In genomic region chr11:88292156-88292844, GRCh38 we compare ENCODE assay signal across 12 cellular contexts. TPM values are rescaled to one million over a fixed set of nuclear protein-coding genes. Genes with fewer than 3 reads are reported as not detected.
DNase-seq lines count a peak whose midpoint lies in the region; ATAC-seq, FAIRE-seq and TF ChIP-seq lines count a peak whose summit lies in the region.
"Had no signal": no experiment of that assay in that cellular context is flagged by ENCODE, and none has a peak within 500 bp of the region (broad histone marks: within the 10 kb centered on the region; RNA-seq: fewer than 3 reads in every experiment).

No MANE protein-coding gene starts in this region.

- H3K36me3 ChIP-seq in K562 (ENCODE audit: control insufficient read depth, insufficient read depth, low read length) (peaks cover 91% of the 10 kb centered on the region), upper lobe of left lung (peaks cover 0 to 13% (median 0%) of the 10 kb centered on the region in 4 donors)

- H3K4me3 Mint-ChIP-seq in mesothelial cell of epicardium = no peak overlapping the region
- H3K4me3 Mint-ChIP-seq in T-helper 2 cell treated with Interferon-gamma antibody and Interleukin-4, amounts not matched to agents 5 μg/mL and 100 μg/mL, for 36 hours = no peak overlapping the region
- H3K4me3 Mint-ChIP-seq: activated naive CD8-positive, alpha-beta T cell treated with anti-CD3 and anti-CD28 coated beads, Interleukin-2, amount 50 U/mL, for 24 hours had no signal

- FAIRE-seq in K562 (lab: Jason Lieb, UNC) = no peak
- FAIRE-seq: G401.6 had no signal

- H2AFZ ChIP-seq in K562 (ENCODE audit: low read depth, low read length) = no peak overlapping the region

- H3K27ac ChIP-seq in K562 (ENCODE audit: extremely low read depth, low read depth, low read length) = no peak overlapping the region
- no peak overlapping the region for H3K27ac ChIP-seq in upper lobe of left lung

- intact Hi-C loops in K562 (cut with micrococcal nuclease) = no loop called here

- TF ChIP-seq EP300 in K562 (IDR thresholded peaks at IDR 0.05; ENCODE audit: low read length) (no peak), upper lobe of left lung (IDR thresholded peaks at IDR 0.05) (no peak)

- ATAC-seq in K562 (no peak), GM19467 (IDR thresholded peaks at IDR 0.05; ENCODE audit: unreplicated experiment) (no peak), upper lobe of left lung (ENCODE audit: low FRiP score in 2 of 2) (no peak)
- ATAC-seq: activated naive CD8-positive, alpha-beta T cell treated with anti-CD3 and anti-CD28 coated beads, Interleukin-2, amount 50 U/mL, for 24 hours had no signal

- peak overlapping the region; percentile 72 for H3K27ac Mint-ChIP-seq in mesothelial cell of epicardium
- H3K27ac Mint-ChIP-seq in T-helper 2 cell treated with Interferon-gamma antibody and Interleukin-4, amounts not matched to agents 5 μg/mL and 100 μg/mL, for 36 hours = no peak overlapping the region
- H3K27ac Mint-ChIP-seq: activated naive CD8-positive, alpha-beta T cell treated with anti-CD3 and anti-CD28 coated beads, Interleukin-2, amount 50 U/mL, for 24 hours had no signal

- POLR2A ChIA-PET in K562 (lab: Yijun Ruan, JAX) = no interaction called here

- no TSS peak for BruUV-seq in K562 (replicated peaks; lab: Mats Ljungman, UMichigan)

- H3K4me1 Mint-ChIP-seq in mesothelial cell of epicardium = peaks cover 31% of the 10 kb centered on the region
- H3K4me1 Mint-ChIP-seq in T-helper 2 cell treated with Interferon-gamma antibody and Interleukin-4, amounts not matched to agents 5 μg/mL and 100 μg/mL, for 36 hours (ENCODE audit: low read depth) = peaks cover 5% of the 10 kb centered on the region

- H3K36me3 Mint-ChIP-seq in mesothelial cell of epicardium = peaks cover 59% of the 10 kb centered on the region
- H3K36me3 Mint-ChIP-seq in T-helper 2 cell treated with Interferon-gamma antibody and Interleukin-4, amounts not matched to agents 5 μg/mL and 100 μg/mL, for 36 hours (ENCODE audit: low read depth) = peaks cover 75% of the 10 kb centered on the region

- H3K4me3 ChIP-seq in K562 = no peak overlapping the region
- no peak overlapping the region for H3K4me3 ChIP-seq in upper lobe of left lung

- H4K20me1 ChIP-seq in K562 (replicated peaks; ENCODE audit: control insufficient read depth, insufficient read depth, low read length) = no peaks in the 10 kb centered on the region

- H3K9me1 ChIP-seq in K562 (ENCODE audit: control insufficient read depth, insufficient read depth, low read length) = no peaks in the 10 kb centered on the region

- H3K4me1 ChIP-seq in K562 (replicated peaks in 1 of 2; ENCODE audit: control insufficient read depth in 2 of 2, insufficient read depth in 2 of 2, low read length in 2 of 2) (no peaks in the 10 kb centered on the region), upper lobe of left lung (peaks cover under 1 to 8% (median 3%) of the 10 kb centered on the region in 4 donors)

- no peak for TF ChIP-seq RAD21 in K562 (CRISPR knock-in tag; conservative IDR thresholded peaks at IDR 0.05 in 1 of 2, IDR thresholded peaks at IDR 0.05 in 1 of 2)

- no peak for TF ChIP-seq CTCF in K562 (IDR thresholded peaks at IDR 0.05 in 2 of 3, conservative IDR thresholded peaks at IDR 0.05 in 1 of 3; ENCODE audit: insufficient read depth in 2 of 3, low read depth in 1 of 3, low read length in 3 of 3)
- no peak for TF ChIP-seq CTCF in mesothelial cell of epicardium (IDR thresholded peaks at IDR 0.05; ENCODE audit: unreplicated experiment)
- no peak for TF ChIP-seq CTCF in upper lobe of left lung (IDR thresholded peaks at IDR 0.05)

- H3K27me3 ChIP-seq in K562 (ENCODE audit: control insufficient read depth in 2 of 2, insufficient read depth in 2 of 2, low read length in 2 of 2) (no peaks in the 10 kb centered on the region), upper lobe of left lung (no peaks in the 10 kb centered on the region)

- in situ Hi-C loops in K562 (cut with MboI) = no loop called here

- no peaks in the 10 kb centered on the region for H3K27me3 Mint-ChIP-seq in mesothelial cell of epicardium (ENCODE audit: low read depth)
- H3K27me3 Mint-ChIP-seq in T-helper 2 cell treated with Interferon-gamma antibody and Interleukin-4, amounts not matched to agents 5 μg/mL and 100 μg/mL, for 36 hours (ENCODE audit: low read depth) = no peaks in the 10 kb centered on the region
- H3K27me3 Mint-ChIP-seq: activated naive CD8-positive, alpha-beta T cell treated with anti-CD3 and anti-CD28 coated beads, Interleukin-2, amount 50 U/mL, for 24 hours had no signal

- CTCF ChIA-PET in K562 (lab: Yijun Ruan, JAX; ENCODE audit: low intra/inter-chr PET ratio) = no interaction called here

- no peaks in the 10 kb centered on the region for H3K79me2 ChIP-seq in K562 (ENCODE audit: control insufficient read depth, insufficient read depth, low read length)

- peaks cover 6% of the 10 kb centered on the region for H3K9me3 Mint-ChIP-seq in mesothelial cell of epicardium
- no peaks in the 10 kb centered on the region for H3K9me3 Mint-ChIP-seq in T-helper 2 cell treated with Interferon-gamma antibody and Interleukin-4, amounts not matched to agents 5 μg/mL and 100 μg/mL, for 36 hours

- DNase-seq in DMS 273 treated with DMSO at 0.1 percent for 48 hours (lab: John Stamatoyannopoulos, UW) (peak; percentile 12), NCI-H1694 treated with DMSO at 0.1 percent for 48 hours (lab: John Stamatoyannopoulos, UW) (peak; percentile 17), K562 (ENCODE audit: extremely low read depth in 1 of 4, low spot score in 3 of 4) (no peak), mesothelial cell of epicardium (ENCODE audit: low spot score in 2 of 2, unreplicated experiment in 2 of 2) (no peak), upper lobe of left lung (no peak)
- no peak for DNase-seq in T-helper 2 cell treated with Interferon-gamma antibody and Interleukin-4, amounts not matched to agents 5 μg/mL and 100 μg/mL, for 36 hours (ENCODE audit: low spot score)
- DNase-seq in stimulated activated CD4-positive, alpha-beta T cell treated with anti-CD3 and anti-CD28 coated beads, Interleukin-4, amount 100 ng/mL, for 4 hours = no peak
- DNase-seq: activated CD4-positive, alpha-beta T cell treated with anti-CD3 and anti-CD28 coated beads for 1 hour; activated naive CD8-positive, alpha-beta T cell treated with anti-CD3 and anti-CD28 coated beads, Interleukin-2, amount 50 U/mL, for 24 hours; glutamatergic neuron had no signal

- H3K9me3 ChIP-seq in K562 (replicated peaks; ENCODE audit: control insufficient read depth, insufficient read depth, low read depth, low read length) (no peaks in the 10 kb centered on the region), upper lobe of left lung (no peaks in the 10 kb centered on the region)

- no peak overlapping the region for H3K9ac ChIP-seq in K562 (ENCODE audit: insufficient read depth in 1 of 2, low read depth in 2 of 2, low read length in 2 of 2)

- TF ChIP-seq POLR2A in K562 (conservative IDR thresholded peaks at IDR 0.05) (no peak), upper lobe of left lung (IDR thresholded peaks at IDR 0.05) (no peak)

- WGBS in K562 (ENCODE audit: insufficient coverage, low coverage, missing lambda C conversion rate) = 87% methylated on average over 3 of the region's 3 CpGs
- WGBS in upper lobe of left lung, 2 donors = 41 to 44% methylated on average over 3 of the region's 3 CpGs

- H3K4me2 ChIP-seq in K562 (ENCODE audit: insufficient read depth, low read length) = no peak overlapping the region

TF ChIP-seq in K562, 482 proteins besides CTCF, POLR2A, EP300 and RAD21:
- TF ChIP-seq BCL6 (CRISPR knock-in tag; IDR thresholded peaks at IDR 0.05) (no peak), NFIC (IDR thresholded peaks at IDR 0.05) (peak; percentile 67)

RNA-seq across cellular contexts. Expression of gene CTSC, which starts 45.2 kb away (rescaled TPM):
- 294 and 379 TPM in 2 replicates for total RNA-seq in K562 (2011; cell fraction: chromatin; rRNA removed; ENCODE audit: low replicate concordance)
- 320 and 363 TPM in 2 replicates for total RNA-seq in K562 (2011; cell fraction: nucleolus; rRNA removed)
- 387 and 390 TPM in 2 replicates for total RNA-seq in K562 (2011; cell fraction: nucleoplasm; rRNA removed)
- 113 and 115 TPM in 2 replicates for total RNA-seq in K562 (2014; rRNA removed)
- total RNA-seq in K562 (2014; rRNA removed; fragmentation: Illumina TruSeq; extraction: Trizol) = 187 and 206 TPM in 2 replicates
- total RNA-seq in K562 (2015; rRNA removed; fragmentation: Illumina TruSeq; extraction: Trizol) = 201 and 205 TPM in 2 replicates
- total RNA-seq in K562 (2021) = 162 and 170 TPM in 2 replicates
- polyA plus RNA-seq in K562 (2011; rRNA removed) = 148 and 304 TPM in 2 replicates
- polyA plus RNA-seq in K562 (2011; cell fraction: cytosol; rRNA removed) = 120 and 135 TPM in 2 replicates
- polyA plus RNA-seq in K562 (2011; cell fraction: nucleus; rRNA removed) = 81.1 and 102 TPM in 2 replicates
- polyA plus RNA-seq in K562 (2012) = 217 and 283 TPM in 2 replicates
- 148 and 160 TPM in 2 replicates for polyA plus RNA-seq in K562 (2014; fragmentation: Illumina TruSeq; extraction: Trizol)
- polyA plus RNA-seq in K562 (2014; fragmentation: Nextera tagmentation; extraction: Ambion mirVana) = 100 to 1,000 TPM; 350 to 403 TPM
- polyA plus RNA-seq in K562 (2014; rRNA removed) = 137 and 141 TPM in 2 replicates
- polyA minus RNA-seq in K562 (2011; rRNA and poly(A)+ RNA removed) = 161 and 254 TPM in 2 replicates
- 100 and 143 TPM in 2 replicates for polyA minus RNA-seq in K562 (2011; cell fraction: cytosol; rRNA and poly(A)+ RNA removed)
- 156 and 191 TPM in 2 replicates for polyA minus RNA-seq in K562 (2011; cell fraction: nucleus; rRNA and poly(A)+ RNA removed)
- 230 to 233 TPM (median 233 TPM) in 3 replicates for total RNA-seq in mesothelial cell of epicardium
- total RNA-seq in upper lobe of left lung = 100 to 1,000 TPM in 5 of 6 donors, 10 to 100 TPM in 1; 74.4 to 370 (median 247) TPM

Comparison
In these comparisons a context has a peak if more than half of its experiments do, and no peak if none do; other contexts are left out.
1. DNase-seq: peak in DMS 273 treated with DMSO at 0.1 percent for 48 hours (single experiment) and NCI-H1694 treated with DMSO at 0.1 percent for 48 hours (single experiment); none in K562 (0 of 4), mesothelial cell of epicardium (0 of 2), T-helper 2 cell treated with Interferon-gamma antibody and Interleukin-4, amounts not matched to agents 5 μg/mL and 100 μg/mL, for 36 hours (single experiment), upper lobe of left lung (0 of 2) and stimulated activated CD4-positive, alpha-beta T cell treated with anti-CD3 and anti-CD28 coated beads, Interleukin-4, amount 100 ng/mL, for 4 hours (0 of 2).